In the genomic region with DNA sequence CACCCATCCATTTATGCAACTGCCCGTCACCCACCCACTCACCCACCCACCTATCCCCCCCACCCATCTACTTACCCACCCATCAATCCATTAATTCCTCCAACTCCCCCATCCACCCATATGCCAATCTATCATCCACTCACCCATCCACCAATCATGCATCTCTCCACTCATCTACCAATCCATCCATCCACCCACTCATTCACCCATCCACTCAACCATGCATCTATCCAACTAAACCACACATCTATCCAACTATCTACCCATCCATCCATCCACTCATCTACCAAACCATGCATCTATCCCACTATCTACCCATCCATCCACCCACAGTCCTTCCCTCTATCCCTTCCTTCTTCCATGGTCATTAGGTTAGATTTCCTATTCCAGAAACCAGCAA, we compare ENCODE assay signal across 1 cellular context.
TF ChIP-seq lines count a peak whose summit lies in the region.

No MANE protein-coding gene starts in this region.

TF ChIP-seq in HepG2, 621 proteins besides CTCF, POLR2A, EP300 and RAD21:
- no peak for TF ChIP-seq DRAP1 (CRISPR knock-in tag; IDR thresholded peaks at IDR 0.05)
- TF ChIP-seq, protein P1, sequence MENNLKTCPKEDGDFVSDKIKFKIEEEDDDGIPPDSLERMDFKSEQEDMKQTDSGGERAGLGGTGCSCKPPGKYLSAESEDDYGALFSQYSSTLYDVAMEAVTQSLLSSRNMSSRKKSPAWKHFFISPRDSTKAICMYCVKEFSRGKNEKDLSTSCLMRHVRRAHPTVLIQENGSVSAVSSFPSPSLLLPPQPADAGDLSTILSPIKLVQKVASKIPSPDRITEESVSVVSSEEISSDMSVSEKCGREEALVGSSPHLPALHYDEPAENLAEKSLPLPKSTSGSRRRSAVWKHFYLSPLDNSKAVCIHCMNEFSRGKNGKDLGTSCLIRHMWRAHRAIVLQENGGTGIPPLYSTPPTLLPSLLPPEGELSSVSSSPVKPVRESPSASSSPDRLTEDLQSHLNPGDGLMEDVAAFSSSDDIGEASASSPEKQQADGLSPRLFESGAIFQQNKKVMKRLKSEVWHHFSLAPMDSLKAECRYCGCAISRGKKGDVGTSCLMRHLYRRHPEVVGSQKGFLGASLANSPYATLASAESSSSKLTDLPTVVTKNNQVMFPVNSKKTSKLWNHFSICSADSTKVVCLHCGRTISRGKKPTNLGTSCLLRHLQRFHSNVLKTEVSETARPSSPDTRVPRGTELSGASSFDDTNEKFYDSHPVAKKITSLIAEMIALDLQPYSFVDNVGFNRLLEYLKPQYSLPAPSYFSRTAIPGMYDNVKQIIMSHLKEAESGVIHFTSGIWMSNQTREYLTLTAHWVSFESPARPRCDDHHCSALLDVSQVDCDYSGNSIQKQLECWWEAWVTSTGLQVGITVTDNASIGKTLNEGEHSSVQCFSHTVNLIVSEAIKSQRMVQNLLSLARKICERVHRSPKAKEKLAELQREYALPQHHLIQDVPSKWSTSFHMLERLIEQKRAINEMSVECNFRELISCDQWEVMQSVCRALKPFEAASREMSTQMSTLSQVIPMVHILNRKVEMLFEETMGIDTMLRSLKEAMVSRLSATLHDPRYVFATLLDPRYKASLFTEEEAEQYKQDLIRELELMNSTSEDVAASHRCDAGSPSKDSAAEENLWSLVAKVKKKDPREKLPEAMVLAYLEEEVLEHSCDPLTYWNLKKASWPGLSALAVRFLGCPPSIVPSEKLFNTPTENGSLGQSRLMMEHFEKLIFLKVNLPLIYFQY (CRISPR knock-in tag; IDR thresholded peaks at IDR 0.05; ENCODE audit: borderline replicate concordance): no peak
- TF ChIP-seq ZBTB3 (CRISPR knock-in tag; IDR thresholded peaks at IDR 0.05; ENCODE audit: borderline replicate concordance, low read depth): no peak
- no peak for TF ChIP-seq ZUFSP (CRISPR knock-in tag; IDR thresholded peaks at IDR 0.05; ENCODE audit: borderline replicate concordance)
- no peak for TF ChIP-seq FOSL2 (CRISPR knock-in tag; IDR thresholded peaks at IDR 0.05)
- TF ChIP-seq, protein P2, sequence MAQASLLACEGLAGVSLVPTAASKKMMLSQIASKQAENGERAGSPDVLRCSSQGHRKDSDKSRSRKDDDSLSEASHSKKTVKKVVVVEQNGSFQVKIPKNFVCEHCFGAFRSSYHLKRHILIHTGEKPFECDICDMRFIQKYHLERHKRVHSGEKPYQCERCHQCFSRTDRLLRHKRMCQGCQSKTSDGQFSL (CRISPR knock-in tag; IDR thresholded peaks at IDR 0.05): no peak
- no peak for TF ChIP-seq NFYB (CRISPR knock-in tag; IDR thresholded peaks at IDR 0.05)
- no peak for TF ChIP-seq CREM (IDR thresholded peaks at IDR 0.05)
- TF ChIP-seq CREM (CRISPR knock-in tag; IDR thresholded peaks at IDR 0.05): no peak
- TF ChIP-seq REPIN1 (CRISPR knock-in tag; IDR thresholded peaks at IDR 0.05; ENCODE audit: borderline replicate concordance, low read depth): no peak
- TF ChIP-seq SP1 (IDR thresholded peaks at IDR 0.05): peak; percentile 43; the same call in 1 of the 2 replicates
- no peak for TF ChIP-seq SP1 (CRISPR knock-in tag; IDR thresholded peaks at IDR 0.05)
- TF ChIP-seq, protein P3, sequence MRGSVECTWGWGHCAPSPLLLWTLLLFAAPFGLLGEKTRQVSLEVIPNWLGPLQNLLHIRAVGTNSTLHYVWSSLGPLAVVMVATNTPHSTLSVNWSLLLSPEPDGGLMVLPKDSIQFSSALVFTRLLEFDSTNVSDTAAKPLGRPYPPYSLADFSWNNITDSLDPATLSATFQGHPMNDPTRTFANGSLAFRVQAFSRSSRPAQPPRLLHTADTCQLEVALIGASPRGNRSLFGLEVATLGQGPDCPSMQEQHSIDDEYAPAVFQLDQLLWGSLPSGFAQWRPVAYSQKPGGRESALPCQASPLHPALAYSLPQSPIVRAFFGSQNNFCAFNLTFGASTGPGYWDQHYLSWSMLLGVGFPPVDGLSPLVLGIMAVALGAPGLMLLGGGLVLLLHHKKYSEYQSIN (CRISPR knock-in tag; IDR thresholded peaks at IDR 0.05; ENCODE audit: borderline replicate concordance): no peak
- 0 out of 2 replicates have a peak, but pooled peaks have one; percentile 20 for TF ChIP-seq ATM (IDR thresholded peaks at IDR 0.05; ENCODE audit: borderline replicate concordance)
- no peak for TF ChIP-seq CC2D1A (CRISPR knock-in tag; IDR thresholded peaks at IDR 0.05)
- TF ChIP-seq TCF7L2 (IDR thresholded peaks at IDR 0.05; ENCODE audit: low read depth, low read length): no peak
- no peak for TF ChIP-seq ZNF772 (CRISPR knock-in tag; IDR thresholded peaks at IDR 0.05)
- no peak for TF ChIP-seq ZNF704 (CRISPR knock-in tag; IDR thresholded peaks at IDR 0.05; ENCODE audit: borderline replicate concordance)
- TF ChIP-seq HIVEP1 (CRISPR knock-in tag; IDR thresholded peaks at IDR 0.05): no peak
- no peak for TF ChIP-seq ZNF605 (CRISPR knock-in tag; IDR thresholded peaks at IDR 0.05)
- TF ChIP-seq HNRNPH1 (optimal IDR thresholded peaks at IDR 0.05; ENCODE audit: low read depth, low read length): no peak
- TF ChIP-seq CENPBD1 (CRISPR knock-in tag; IDR thresholded peaks at IDR 0.05; ENCODE audit: borderline replicate concordance, low read depth): no peak
- TF ChIP-seq SOX13 (IDR thresholded peaks at IDR 0.05): no peak
- TF ChIP-seq SOX13 (CRISPR knock-in tag; conservative IDR thresholded peaks at IDR 0.05 in 1 of 2, IDR thresholded peaks at IDR 0.05 in 1 of 2): no peak
- no peak for TF ChIP-seq ZNF780A (CRISPR knock-in tag; IDR thresholded peaks at IDR 0.05)
- TF ChIP-seq PLRG1 (conservative IDR thresholded peaks at IDR 0.05): 0 out of 2 replicates have a peak, but pooled peaks have one; percentile 42
- TF ChIP-seq FOXP1 (IDR thresholded peaks at IDR 0.05): peak; percentile 31; the same call in 1 of the 2 replicates
- TF ChIP-seq FOXP1 (CRISPR knock-in tag; IDR thresholded peaks at IDR 0.05): no peak
- TF ChIP-seq SPEN (CRISPR knock-in tag; IDR thresholded peaks at IDR 0.05; ENCODE audit: low read depth): no peak
- TF ChIP-seq ZMYM4 (CRISPR knock-in tag; IDR thresholded peaks at IDR 0.05): no peak
- peak; percentile 29; the same call in 1 of the 2 replicates for TF ChIP-seq NONO (IDR thresholded peaks at IDR 0.05)
- no peak for TF ChIP-seq NONO (CRISPR knock-in tag; conservative IDR thresholded peaks at IDR 0.05)
- peak; percentile 15 for TF ChIP-seq ZNF282 (IDR thresholded peaks at IDR 0.05; ENCODE audit: partially characterized antibody)
